ENCODE assay signal across 19 cellular contexts in genomic region chr16:2370725-2371124, GRCh38.
"Had no signal": no experiment of that assay in that cellular context is flagged by ENCODE, and none has a peak within 500 bp of the region (broad histone marks: within the 10 kb centered on the region; RNA-seq: fewer than 3 reads in every experiment).

No MANE protein-coding gene starts in this region.

- H3K9me3 Mint-ChIP-seq: activated naive CD8-positive, alpha-beta T cell treated with anti-CD3 and anti-CD28 coated beads, Interleukin-2, amount 10 ng/mL, durations not matched to agents 7 days and 5 days; brain; central memory CD8-positive, alpha-beta T cell; immature natural killer cell; neural crest cell; T-helper 2 cell treated with Interferon-gamma antibody and Interleukin-4, amounts not matched to agents 5 μg/mL and 100 μg/mL, for 36 hours had no signal

- H3K4me3 Mint-ChIP-seq: activated CD4-positive, alpha-beta T cell treated with anti-CD3 and anti-CD28 coated beads for 36 hours; activated naive CD8-positive, alpha-beta T cell treated with anti-CD3 and anti-CD28 coated beads, Interleukin-2, amount 10 ng/mL, durations not matched to agents 7 days and 5 days; brain; central memory CD8-positive, alpha-beta T cell; immature natural killer cell; neural crest cell; T-helper 2 cell treated with Interferon-gamma antibody and Interleukin-4, amounts not matched to agents 5 μg/mL and 100 μg/mL, for 36 hours had no signal

- H3K9me3 ChIP-seq: gastrocnemius medialis, testis, upper lobe of left lung had no signal

- H3K36me3 ChIP-seq: gastrocnemius medialis, upper lobe of left lung had no signal

- H3K27ac Mint-ChIP-seq: activated CD4-positive, alpha-beta T cell treated with anti-CD3 and anti-CD28 coated beads for 36 hours; activated naive CD8-positive, alpha-beta T cell treated with anti-CD3 and anti-CD28 coated beads, Interleukin-2, amount 10 ng/mL, durations not matched to agents 7 days and 5 days; brain; immature natural killer cell; T-helper 2 cell treated with Interferon-gamma antibody and Interleukin-4, amounts not matched to agents 5 μg/mL and 100 μg/mL, for 36 hours had no signal

- H3K4me1 Mint-ChIP-seq: activated CD4-positive, alpha-beta T cell treated with anti-CD3 and anti-CD28 coated beads for 36 hours; activated naive CD8-positive, alpha-beta T cell treated with anti-CD3 and anti-CD28 coated beads, Interleukin-2, amount 10 ng/mL, durations not matched to agents 7 days and 5 days; central memory CD8-positive, alpha-beta T cell; immature natural killer cell; neural crest cell had no signal

- H3K27me3 ChIP-seq: gastrocnemius medialis, testis, upper lobe of left lung had no signal

- DNase-seq: activated CD4-positive, alpha-beta T cell treated with anti-CD3 and anti-CD28 coated beads for 36 hours; activated CD4-positive, alpha-beta T cell treated with anti-CD3 and anti-CD28 coated beads, Interleukin-2, amount 50 U/mL, for 48 hours; activated gamma-delta T cell treated with Interleukin-2 at 50 U/mL for 16 hours; activated naive CD8-positive, alpha-beta T cell treated with anti-CD3 and anti-CD28 coated beads, Interleukin-2, amount 10 ng/mL, durations not matched to agents 7 days and 5 days; anterior cingulate cortex; gastrocnemius medialis; head of caudate nucleus; immature natural killer cell; left cardiac atrium; small intestine; stimulated activated CD4-positive, alpha-beta T cell treated with anti-CD3 and anti-CD28 coated beads, Interleukin-4, amount 100 ng/mL, for 1 hour; testis; upper lobe of left lung had no signal

- H3K27ac ChIP-seq: gastrocnemius medialis, upper lobe of left lung had no signal

- H3K4me3 ChIP-seq: coronary artery, gastrocnemius medialis, lung, testis, upper lobe of left lung had no signal

- H3K36me3 Mint-ChIP-seq: activated naive CD8-positive, alpha-beta T cell treated with anti-CD3 and anti-CD28 coated beads, Interleukin-2, amount 10 ng/mL, durations not matched to agents 7 days and 5 days; brain; immature natural killer cell had no signal

- ATAC-seq: activated CD4-positive, alpha-beta T cell treated with anti-CD3 and anti-CD28 coated beads for 36 hours; gastrocnemius medialis had no signal

- H3K4me1 ChIP-seq: gastrocnemius medialis, upper lobe of left lung had no signal
